Comparison of ENCODE assay signal across 8 cellular contexts in the genomic region with DNA sequence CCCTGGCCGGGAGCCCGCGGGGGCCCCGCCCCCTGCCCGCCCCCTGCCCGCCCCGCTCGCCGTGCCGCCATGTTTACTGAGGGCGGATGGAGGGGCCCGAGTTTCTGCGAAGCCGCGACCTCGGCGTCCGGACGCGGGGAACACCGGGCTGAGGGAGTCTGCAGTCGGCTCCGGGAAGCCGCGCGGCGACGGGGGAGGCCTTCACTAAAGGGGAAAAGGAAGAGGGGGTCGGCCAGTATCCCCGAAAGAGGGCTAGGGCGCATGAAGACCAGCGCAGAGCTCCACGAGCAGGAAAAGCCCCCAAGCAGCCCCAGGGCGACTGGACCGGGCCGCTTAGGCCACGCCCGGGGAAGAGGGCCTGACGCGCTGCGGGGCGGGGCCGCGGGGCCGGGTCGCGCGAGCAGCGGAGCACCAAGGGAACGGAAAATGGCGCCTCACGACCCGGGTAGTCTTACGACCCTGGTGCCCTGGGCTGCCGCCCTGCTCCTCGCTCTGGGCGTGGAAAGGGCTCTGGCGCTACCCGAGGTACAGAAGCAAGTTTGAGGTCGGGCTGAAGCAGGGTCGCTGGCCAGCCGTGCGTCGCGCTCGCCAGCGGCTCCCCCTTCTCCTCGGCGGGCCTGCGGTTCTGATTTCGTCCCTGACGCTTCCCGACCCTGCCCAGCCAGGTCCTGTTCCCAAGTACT. TPM values are rescaled to one million over a fixed set of nuclear protein-coding genes. Genes with fewer than 3 reads are reported as not detected.
A peak's percentile ranks its signal among the peaks of the same experiment; 100 is the strongest.
DNase-seq lines count a peak whose midpoint lies in the region; ATAC-seq, FAIRE-seq and TF ChIP-seq lines count a peak whose summit lies in the region.

A gene with protein sequence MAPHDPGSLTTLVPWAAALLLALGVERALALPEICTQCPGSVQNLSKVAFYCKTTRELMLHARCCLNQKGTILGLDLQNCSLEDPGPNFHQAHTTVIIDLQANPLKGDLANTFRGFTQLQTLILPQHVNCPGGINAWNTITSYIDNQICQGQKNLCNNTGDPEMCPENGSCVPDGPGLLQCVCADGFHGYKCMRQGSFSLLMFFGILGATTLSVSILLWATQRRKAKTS (plus strand): TSS at position 99 of the 683 bp plus-strand sequence. CDS start 328 bp downstream, at position 427.
A gene (minus strand): TSS at position 326 of the 683 bp plus-strand sequence. CDS start 4,618 bp downstream, outside the sequence.

- H3K9me3 Mint-ChIP-seq in activated B cell treated with CpG ODN at 0.5 μM for 24 hours (no peaks in the 10 kb centered on the region), immature natural killer cell (peaks cover 0 to 1% (median 0%) of the 10 kb centered on the region in 6 donors)

- FAIRE-seq in bronchial epithelial cell (lab: Jason Lieb, UNC) = no peak

- peaks cover 34% of the 10 kb centered on the region for H3K4me1 Mint-ChIP-seq in activated B cell treated with CpG ODN at 0.5 μM for 24 hours
- peaks cover 29 to 35% of the 10 kb centered on the region in 2 donors for H3K4me1 Mint-ChIP-seq in immature natural killer cell

- H3K27me3 Mint-ChIP-seq in activated B cell treated with CpG ODN at 0.5 μM for 24 hours = no peaks in the 10 kb centered on the region
- peaks cover 4 to 11% (median 7%) of the 10 kb centered on the region in 3 donors for H3K27me3 Mint-ChIP-seq in immature natural killer cell (ENCODE audit: low read depth in 3 of 3)

- intact Hi-C loops in activated B cell treated with CpG ODN at 0.5 μM for 24 hours (cut with micrococcal nuclease) = loop anchor here (1.0 to 5.0 kb wide), 13 partner anchors 52 to 1540 kb away; a partner anchor contains a TSS

- peaks cover 58% of the 10 kb centered on the region for H3K36me3 Mint-ChIP-seq in activated B cell treated with CpG ODN at 0.5 μM for 24 hours (ENCODE audit: low read depth)
- H3K36me3 Mint-ChIP-seq in immature natural killer cell = peaks cover 2 to 5% (median 3%) of the 10 kb centered on the region in 3 donors

- H3K4me3 ChIP-seq in AG09309 (ENCODE audit: control insufficient read depth, low read depth, low read length) = peak within 1 kb of the TSS; percentile 78
- peak within 1 kb of the TSS; percentile 62 for H3K4me3 ChIP-seq in bronchial epithelial cell (ENCODE audit: low read depth, low read length)

- peak; percentile 44 for DNase-seq in AG09309 (ENCODE audit: low read depth)
- DNase-seq in NCI-H226 = peak; percentile 85
- peak; percentile 96 for DNase-seq in activated B cell treated with CpG ODN at 0.5 μM for 24 hours
- peak; percentile 71 for DNase-seq in bronchial epithelial cell (ENCODE audit: low read depth)
- DNase-seq in immature natural killer cell = peak; percentile 88 to 91 (median 90)
- peak; percentile 72 for DNase-seq in smooth muscle cell of the brain vasculature (ENCODE audit: low read depth, low spot score)

- peak within 1 kb of the TSS; percentile 97 for H3K4me3 Mint-ChIP-seq in activated B cell treated with CpG ODN at 0.5 μM for 24 hours
- H3K4me3 Mint-ChIP-seq in immature natural killer cell = peak within 1 kb of the TSS; percentile 93 to 99 (median 98)

- H3K36me3 ChIP-seq in bronchial epithelial cell (ENCODE audit: control insufficient read depth, insufficient read depth, low read length) = peaks cover 8% of the 10 kb centered on the region

- peak; percentile 82 for ATAC-seq in GM19025 (IDR thresholded peaks at IDR 0.05; ENCODE audit: low read depth, unreplicated experiment)
- ATAC-seq in HG03196 (IDR thresholded peaks at IDR 0.05; ENCODE audit: unreplicated experiment) = peak; percentile 68
- ATAC-seq in activated B cell treated with CpG ODN at 0.5 μM for 24 hours (ENCODE audit: low read depth) = peak; percentile 88

- no peak for TF ChIP-seq CTCF in AG09309 (IDR thresholded peaks at IDR 0.05; ENCODE audit: control insufficient read depth, insufficient read depth, low read depth, low read length, missing control alignments)
- TF ChIP-seq CTCF in activated B cell treated with CpG ODN at 0.5 μM for 24 hours (IDR thresholded peaks at IDR 0.05) = no peak
- no peak for TF ChIP-seq CTCF in bronchial epithelial cell (IDR thresholded peaks at IDR 0.05; ENCODE audit: insufficient read depth, low read length, severe bottlenecking)

- POLR2A ChIA-PET in activated B cell treated with CpG ODN at 0.5 μM for 24 hours (lab: Charles Lee) = interaction anchor here (0.6 to 1.9 kb wide), 27 partner anchors 9 to 451 kb away, joined by 3 to 12 read pairs (median 4); a partner anchor contains a TSS

- CTCF ChIA-PET in activated B cell treated with CpG ODN at 0.5 μM for 24 hours (lab: Charles Lee) = no interaction called here

- H3K27ac Mint-ChIP-seq in activated B cell treated with CpG ODN at 0.5 μM for 24 hours (peak within 1 kb of the TSS; percentile 100), immature natural killer cell (peak within 1 kb of the TSS; percentile 99 to 100 (median 100))

- no peaks in the 10 kb centered on the region for H3K27me3 ChIP-seq in bronchial epithelial cell (ENCODE audit: control insufficient read depth, insufficient read depth, low read length)

RNA-seq across cellular contexts. Expression of the first gene that starts in this region (rescaled TPM):
- 73.9 and 77.2 TPM in 2 replicates for total RNA-seq in activated B cell treated with CpG ODN at 0.5 μM for 24 hours
- total RNA-seq in bronchial epithelial cell = 184 and 257 TPM in 2 replicates
- polyA plus RNA-seq in immature natural killer cell = 100 to 1,000 TPM; 264 to 391 (median 388) TPM

RNA-seq across cellular contexts. Expression of the second gene that starts in this region (rescaled TPM):
- total RNA-seq in activated B cell treated with CpG ODN at 0.5 μM for 24 hours (53.2 and 69.9 TPM in 2 replicates), bronchial epithelial cell (6.3 and 21.1 TPM in 2 replicates)
- polyA plus RNA-seq in immature natural killer cell = 10 to 100 TPM in 2 of 3 donors, 1 to 10 TPM in 1; 5.3 to 15.1 (median 11.5) TPM

Comparison
In these comparisons a context has a peak if more than half of its experiments do, and no peak if none do; other contexts are left out.
1. Peak in every context shown above with its lines: DNase-seq, ATAC-seq and H3K4me3 ChIP-seq.
2. DNase-seq: peak in every context shown above with its lines; median percentile 96 in activated B cell treated with CpG ODN at 0.5 μM for 24 hours; 90 in immature natural killer cell; 85 in NCI-H226; 72 in smooth muscle cell of the brain vasculature; 71 in bronchial epithelial cell; 44 in AG09309.